ENCODE assay signal across 15 cellular contexts in genomic region chr6:148382856-148383255, GRCh38. TPM values are rescaled to one million over a fixed set of nuclear protein-coding genes. Genes with fewer than 3 reads are reported as not detected.
DNase-seq lines count a peak whose midpoint lies in the region; ATAC-seq and TF ChIP-seq lines count a peak whose summit lies in the region.
"Had no signal": no experiment of that assay in that cellular context is flagged by ENCODE, and none has a peak within 500 bp of the region (broad histone marks: within the 10 kb centered on the region; RNA-seq: fewer than 3 reads in every experiment).

No MANE protein-coding gene starts in this region.

- no peak overlapping the region for H3K4ac ChIP-seq in trophoblast cell (ENCODE audit: low read depth, low read length)

- no peaks in the 10 kb centered on the region for H3K79me2 ChIP-seq in trophoblast cell (ENCODE audit: control insufficient read depth, insufficient read depth, low read length, poor library complexity)

- H3K4me1 Mint-ChIP-seq in activated CD8-positive, alpha-beta memory T cell treated with anti-CD3 and anti-CD28 coated beads, Interleukin-2, amount 10 ng/mL, durations not matched to agents 7 days and 5 days, result no peaks in the 10 kb centered on the region
- H3K4me1 Mint-ChIP-seq: B cell; CD4-positive, alpha-beta memory T cell had no signal

- no peak overlapping the region for H3K27ac Mint-ChIP-seq in activated CD8-positive, alpha-beta memory T cell treated with anti-CD3 and anti-CD28 coated beads, Interleukin-2, amount 10 ng/mL, durations not matched to agents 7 days and 5 days
- H3K27ac Mint-ChIP-seq: B cell; CD4-positive, alpha-beta memory T cell had no signal

- no CpG with 5 or more reads among the region's 9 CpGs for WGBS in trophoblast cell (ENCODE audit: extremely low coverage, insufficient coverage, insufficient read length)

- H4K8ac ChIP-seq in trophoblast cell (ENCODE audit: low read depth, low read length), result no peak overlapping the region

- CTCF ChIA-PET in activated CD8-positive, alpha-beta memory T cell treated with anti-CD3 and anti-CD28 coated beads, Interleukin-2, amount 10 ng/mL, durations not matched to agents 7 days and 5 days (lab: Charles Lee), result no interaction called here

- no peaks in the 10 kb centered on the region for H3K79me1 ChIP-seq in trophoblast cell (ENCODE audit: low read length)

- no peak overlapping the region for H3K4me2 ChIP-seq in trophoblast cell (ENCODE audit: low read length)

- no peak overlapping the region for H3K18ac ChIP-seq in trophoblast cell (ENCODE audit: low read length)

- H2BK5ac ChIP-seq in trophoblast cell (ENCODE audit: low read depth, low read length, poor library complexity), result no peak overlapping the region

- no peaks in the 10 kb centered on the region for H3K27me3 ChIP-seq in trophoblast cell (ENCODE audit: insufficient read depth, low read length)

- H3K4me3 Mint-ChIP-seq in activated CD8-positive, alpha-beta memory T cell treated with anti-CD3 and anti-CD28 coated beads, Interleukin-2, amount 10 ng/mL, durations not matched to agents 7 days and 5 days, result no peak overlapping the region
- H3K4me3 Mint-ChIP-seq: B cell; CD4-positive, alpha-beta memory T cell had no signal

- H2AFZ ChIP-seq in trophoblast cell (ENCODE audit: insufficient read depth, low read length, poor library complexity), result no peak overlapping the region

- peak; percentile 41 for DNase-seq in HK-2 (ENCODE audit: unreplicated experiment)
- peak; percentile 31 for DNase-seq in amniotic epithelial cell (ENCODE audit: low read depth)
- DNase-seq in fibroblast of pulmonary artery (ENCODE audit: low read depth), result peak; percentile 49
- peak; percentile 71 to 79 for DNase-seq in trophoblast cell
- no peak for DNase-seq in SHP77 treated with DMSO at 0.1 percent for 48 hours (lab: John Stamatoyannopoulos, UW)
- DNase-seq in activated CD8-positive, alpha-beta memory T cell treated with anti-CD3 and anti-CD28 coated beads, Interleukin-2, amount 10 ng/mL, durations not matched to agents 7 days and 5 days, result no peak
- DNase-seq in NCI-H1105 (lab: John Stamatoyannopoulos, UW), result no peak
- DNase-seq: CD4-positive, alpha-beta memory T cell; DMS79 treated with DMSO at 0.1 percent for 48 hours; GDM1; NCI-H2107; NCI-H345 had no signal

- H2AK5ac ChIP-seq in trophoblast cell (ENCODE audit: low read length), result no peak overlapping the region

- H3K36me3 Mint-ChIP-seq in activated CD8-positive, alpha-beta memory T cell treated with anti-CD3 and anti-CD28 coated beads, Interleukin-2, amount 10 ng/mL, durations not matched to agents 7 days and 5 days, result no peaks in the 10 kb centered on the region
- H3K36me3 Mint-ChIP-seq: CD4-positive, alpha-beta memory T cell had no signal

- no peak overlapping the region for H3K23ac ChIP-seq in trophoblast cell (ENCODE audit: low read length)

- no peaks in the 10 kb centered on the region for H3K9me3 ChIP-seq in trophoblast cell (ENCODE audit: insufficient read depth, low read depth, low read length)
- H3K9me3 ChIP-seq: HAP-1 had no signal

- no peaks in the 10 kb centered on the region for H3K4me1 ChIP-seq in trophoblast cell (ENCODE audit: control insufficient read depth in 1 of 2, insufficient read depth in 2 of 2, low read length in 2 of 2)
- H3K4me1 ChIP-seq: HAP-1 had no signal

- no peak overlapping the region for H3K27ac ChIP-seq in trophoblast cell (ENCODE audit: low read depth, low read length)

- no peak overlapping the region for H3K14ac ChIP-seq in trophoblast cell (ENCODE audit: low read length)

- H4K91ac ChIP-seq in trophoblast cell (ENCODE audit: low read depth, low read length), result no peak overlapping the region

- H3K9me3 Mint-ChIP-seq in activated CD8-positive, alpha-beta memory T cell treated with anti-CD3 and anti-CD28 coated beads, Interleukin-2, amount 10 ng/mL, durations not matched to agents 7 days and 5 days (ENCODE audit: low read depth), result no peaks in the 10 kb centered on the region

- no peaks in the 10 kb centered on the region for H3K36me3 ChIP-seq in trophoblast cell (ENCODE audit: control insufficient read depth in 1 of 2, insufficient read depth in 2 of 2, low read length in 2 of 2)
- H3K36me3 ChIP-seq: HAP-1 had no signal

- peaks cover 7% of the 10 kb centered on the region for H3K27me3 Mint-ChIP-seq in activated CD8-positive, alpha-beta memory T cell treated with anti-CD3 and anti-CD28 coated beads, Interleukin-2, amount 10 ng/mL, durations not matched to agents 7 days and 5 days

- H3K4me3 ChIP-seq in fibroblast of pulmonary artery (replicated peaks; ENCODE audit: low read depth, low read length) (no peak overlapping the region), trophoblast cell (ENCODE audit: low read depth, low read length) (no peak overlapping the region)
- H3K4me3 ChIP-seq: HAP-1 had no signal

- no peak for ATAC-seq in activated CD8-positive, alpha-beta memory T cell treated with anti-CD3 and anti-CD28 coated beads, Interleukin-2, amount 10 ng/mL, durations not matched to agents 7 days and 5 days

- TF ChIP-seq CTCF in fibroblast of pulmonary artery (IDR thresholded peaks at IDR 0.05; ENCODE audit: low read length, missing control alignments), result no peak

- H2BK120ac ChIP-seq in trophoblast cell (ENCODE audit: insufficient read depth, low read length, poor library complexity), result no peak overlapping the region

- no peak overlapping the region for H3K9ac ChIP-seq in trophoblast cell (ENCODE audit: low read length)

- no peak overlapping the region for H2BK12ac ChIP-seq in trophoblast cell (ENCODE audit: low read length)

- no peak overlapping the region for H4K12ac ChIP-seq in trophoblast cell (ENCODE audit: low read depth, low read length)

RNA-seq across cellular contexts. Expression of gene SASH1, which starts 40.2 kb away (rescaled TPM):
- 10.6 and 10.9 TPM in 2 replicates for polyA plus RNA-seq in trophoblast cell (2013)
- total RNA-seq in activated CD8-positive, alpha-beta memory T cell treated with anti-CD3 and anti-CD28 coated beads, Interleukin-2, amount 10 ng/mL, durations not matched to agents 7 days and 5 days, result under 1 TPM; 0.03 to 0.47 TPM
- total RNA-seq: OCI-LY7 had no signal

Comparison
In these comparisons a context has a peak if more than half of its experiments do, and no peak if none do; other contexts are left out.
1. DNase-seq: peak in HK-2 (single experiment), amniotic epithelial cell (single experiment), fibroblast of pulmonary artery (single experiment) and trophoblast cell (2 of 2); none in SHP77 treated with DMSO at 0.1 percent for 48 hours (single experiment), activated CD8-positive, alpha-beta memory T cell treated with anti-CD3 and anti-CD28 coated beads, Interleukin-2, amount 10 ng/mL, durations not matched to agents 7 days and 5 days (single experiment) and NCI-H1105 (single experiment).